In genomic region chr3:196948442-196949365, GRCh38 we compare ENCODE assay signal across 13 cellular contexts. TPM values are rescaled to one million over a fixed set of nuclear protein-coding genes. Genes with fewer than 3 reads are reported as not detected.
DNase-seq lines count a peak whose midpoint lies in the region; ATAC-seq, FAIRE-seq and TF ChIP-seq lines count a peak whose summit lies in the region.
"Had no signal": no experiment of that assay in that cellular context is flagged by ENCODE, and none has a peak within 500 bp of the region (broad histone marks: within the 10 kb centered on the region; RNA-seq: fewer than 3 reads in every experiment).

No MANE protein-coding gene starts in this region.

- RAD21 ChIA-PET in HCT116 (lab: Charles Lee; ENCODE audit: low non-redundant PET in 1 of 2, low total read pairs in 2 of 2, uncharacterized antibody in 2 of 2, unreplicated experiment in 2 of 2): no interaction called here

- H2AFZ ChIP-seq in HCT116 (ENCODE audit: low read depth, low read length, poor library complexity, severe bottlenecking): no peak overlapping the region

- H3K9me2 ChIP-seq in HCT116 (ENCODE audit: insufficient read depth): no peaks in the 10 kb centered on the region

- H3K4me3 ChIP-seq in BJ (ENCODE audit: low read depth, low read length) (no peak overlapping the region), HCT116 (replicated peaks in 1 of 2; ENCODE audit: low read depth in 1 of 2, low read length in 2 of 2) (no peak overlapping the region), WERI-Rb-1 (ENCODE audit: low read depth, low read length) (no peak overlapping the region), pancreas (no peak overlapping the region)
- H3K4me3 ChIP-seq: suprapubic skin had no signal

- CTCF ChIA-PET in BJ (lab: Yijun Ruan, JAX): interaction anchor here (1.2 to 1.7 kb wide), 2 partner anchors 20 to 27 kb away, joined by 4 read pairs; partner anchors contain the start of gene PIGZ
- CTCF ChIA-PET in HCT116 (lab: Charles Lee): no interaction called here

- intact Hi-C loops in HCT116 (cut with micrococcal nuclease): no loop called here
- intact Hi-C loops in pancreas (cut with DNase I): no loop called here

- peaks cover 2% of the 10 kb centered on the region in 2 experiments; a peak in 2 of 4 replicates for H3K4me1 ChIP-seq in HCT116 (ENCODE audit: control insufficient read depth in 1 of 2, insufficient read depth in 2 of 2, low read length in 2 of 2)
- H3K4me1 ChIP-seq in pancreas: peaks cover 0 to 3% (median 2%) of the 10 kb centered on the region in 3 donors

- H3K9ac ChIP-seq in HCT116 (ENCODE audit: low read length): no peak overlapping the region

- no peak overlapping the region for H3K4me2 ChIP-seq in HCT116 (ENCODE audit: low read length)

- no peak for TF ChIP-seq POLR2A in HCT116 (IDR thresholded peaks at IDR 0.05; ENCODE audit: borderline replicate concordance, extremely low read depth, insufficient read depth, insufficient read length)

- ATAC-seq in HCT116: peak; percentile 46; the same call in 1 of the 2 replicates
- no peak for ATAC-seq in GM19397 (IDR thresholded peaks at IDR 0.05; ENCODE audit: unreplicated experiment)
- no peak for ATAC-seq in HG03342 (IDR thresholded peaks at IDR 0.05; ENCODE audit: unreplicated experiment)
- ATAC-seq in pancreas: no peak
- ATAC-seq: naive thymus-derived CD8-positive, alpha-beta T cell had no signal

- H3K27ac ChIP-seq in HCT116 (ENCODE audit: low read depth, low read length) (no peak overlapping the region), WERI-Rb-1 (peak overlapping the region; percentile 33; the same call in 1 of the 2 replicates), pancreas (no peak overlapping the region)
- H3K27ac ChIP-seq: suprapubic skin had no signal

- TF ChIP-seq RAD21 in HCT116 (IDR thresholded peaks at IDR 0.05; ENCODE audit: low read depth): no peak

- no TSS peak for BruUV-seq in HCT116 (replicated peaks; lab: Mats Ljungman, UMichigan)

- H3K27me3 ChIP-seq in BJ (ENCODE audit: control insufficient read depth, insufficient read depth, low read length): no peaks in the 10 kb centered on the region
- H3K27me3 ChIP-seq in HCT116 (ENCODE audit: insufficient read depth, low read length): no peaks in the 10 kb centered on the region
- no peaks in the 10 kb centered on the region for H3K27me3 ChIP-seq in WERI-Rb-1 (ENCODE audit: insufficient read depth, low read depth, severe bottlenecking)
- H3K27me3 ChIP-seq in pancreas: no peaks in the 10 kb centered on the region
- H3K27me3 ChIP-seq: suprapubic skin had no signal

- no peak for DNase-seq in BJ (ENCODE audit: low read depth)
- no peak for DNase-seq in HCT116 (ENCODE audit: low read depth, low spot score)
- DNase-seq in WERI-Rb-1: peak; percentile 56
- DNase-seq in kidney tubule cell (ENCODE audit: low spot score): peak; percentile 16
- DNase-seq in pancreas: no peak
- no peak for DNase-seq in activated CD4-positive, alpha-beta T cell treated with anti-CD3 and anti-CD28 coated beads for 1 hour
- DNase-seq: activated B cell treated with CpG ODN at 0.5 μM for 24 hours; activated naive CD4-positive, alpha-beta T cell; naive thymus-derived CD8-positive, alpha-beta T cell; NCI-H1092 had no signal

- H3K9me3 ChIP-seq in HCT116 (ENCODE audit: control insufficient read depth in 1 of 2, insufficient read depth in 1 of 2, low read depth in 1 of 2, low read length in 2 of 2): no peaks in the 10 kb centered on the region
- no peaks in the 10 kb centered on the region for H3K9me3 ChIP-seq in WERI-Rb-1 (ENCODE audit: severe bottlenecking)
- no peaks in the 10 kb centered on the region for H3K9me3 ChIP-seq in pancreas
- H3K9me3 ChIP-seq: suprapubic skin had no signal

- POLR2A ChIA-PET in BJ (lab: Charles Lee): no interaction called here
- POLR2A ChIA-PET in HCT116 (lab: Charles Lee): no interaction called here

- FAIRE-seq in pancreas (lab: Jason Lieb, UNC): no peak

- no peaks in the 10 kb centered on the region for H4K20me1 ChIP-seq in HCT116 (ENCODE audit: insufficient read depth)

- H3K79me2 ChIP-seq in HCT116 (ENCODE audit: insufficient read depth, low read length): peaks cover 9% of the 10 kb centered on the region

- 59 to 62% methylated on average over 22 to 24 of the region's 24 CpGs for WGBS in pancreas, 2 donors

- TF ChIP-seq CTCF in BJ (IDR thresholded peaks at IDR 0.05; ENCODE audit: insufficient read depth, low read depth, low read length): peak; percentile 28; the same call in 1 of the 2 replicates
- TF ChIP-seq CTCF in HCT116 (IDR thresholded peaks at IDR 0.05 in 2 of 3, conservative IDR thresholded peaks at IDR 0.05 in 1 of 3; ENCODE audit: borderline replicate concordance in 1 of 3, insufficient read depth in 1 of 3, low read depth in 2 of 3, low read length in 2 of 3): no peak
- TF ChIP-seq CTCF in WERI-Rb-1 (IDR thresholded peaks at IDR 0.05; ENCODE audit: low read depth, low read length): peak; percentile 28
- no peak for TF ChIP-seq CTCF in pancreas (IDR thresholded peaks at IDR 0.05)

- H3K36me3 ChIP-seq in BJ (ENCODE audit: control insufficient read depth, insufficient read depth, low read length) (peaks cover 1% of the 10 kb centered on the region; the same call in 1 of the 2 replicates), HCT116 (ENCODE audit: control insufficient read depth in 1 of 2, insufficient read depth in 2 of 2, low read length in 2 of 2) (no peaks in the 10 kb centered on the region), WERI-Rb-1 (no peaks in the 10 kb centered on the region), pancreas (no peaks in the 10 kb centered on the region)

TF ChIP-seq in HCT116, 20 proteins besides CTCF, POLR2A, EP300 and RAD21 (continues in another document):
- TF ChIP-seq EZH2phosphoT487 (IDR thresholded peaks at IDR 0.05; ENCODE audit: borderline replicate concordance) (no peak), FOSL1 (IDR thresholded peaks at IDR 0.05; ENCODE audit: low read depth) (no peak), YY1 (IDR thresholded peaks at IDR 0.05; ENCODE audit: extremely low read depth, insufficient replicate concordance, low read depth, low read length) (no peak), ELF1 (IDR thresholded peaks at IDR 0.05; ENCODE audit: borderline replicate concordance, low read depth) (no peak), ZFX (IDR thresholded peaks at IDR 0.05) (no peak), EZH2 (IDR thresholded peaks at IDR 0.05) (no peak), ZBTB33 (IDR thresholded peaks at IDR 0.05; ENCODE audit: extremely low read depth, insufficient replicate concordance, low read length) (no peak), MAX (IDR thresholded peaks at IDR 0.05) (no peak), REST (IDR thresholded peaks at IDR 0.05; ENCODE audit: low read depth) (no peak), EGR1 (IDR thresholded peaks at IDR 0.05; ENCODE audit: low read depth) (no peak), CEBPB (IDR thresholded peaks at IDR 0.05; ENCODE audit: low read depth) (no peak), ZNF274 (IDR thresholded peaks at IDR 0.05; ENCODE audit: low read depth, low read length) (no peak)

RNA-seq across cellular contexts. Expression of gene NCBP2, which starts 6.4 kb away (rescaled TPM):
- 39.9 and 58.6 TPM in 2 replicates for polyA plus RNA-seq in BJ (2011; rRNA removed)
- polyA minus RNA-seq in BJ (2011; rRNA and poly(A)+ RNA removed): 18.5 and 21.8 TPM in 2 replicates
- 82.4 TPM for total RNA-seq in HCT116 (2021; ENCODE audit: unreplicated experiment)
- 59.4 and 75.4 TPM in 2 replicates for polyA plus RNA-seq in HCT116 (2012)
- 10 to 100 TPM; 11.7 to 26.6 (median 17.9) TPM for total RNA-seq in pancreas
- 10 to 100 TPM; 23.0 to 30.1 TPM for polyA plus RNA-seq in pancreas

RNA-seq across cellular contexts. Expression of gene PIGZ, which starts 19.9 kb away (rescaled TPM):
- 3.8 and 7.0 TPM in 2 replicates for polyA plus RNA-seq in BJ (2011; rRNA removed)
- polyA minus RNA-seq in BJ (2011; rRNA and poly(A)+ RNA removed): 2.3 TPM in 2 replicates
- total RNA-seq in HCT116 (2021; ENCODE audit: unreplicated experiment): 1.4 TPM
- 1.5 and 2.0 TPM in 2 replicates for polyA plus RNA-seq in HCT116 (2012)
- total RNA-seq in pancreas: 1 to 10 TPM; 1.3 to 2.5 (median 1.8) TPM
- polyA plus RNA-seq in pancreas: 1 to 10 TPM; 2.5 to 3.8 TPM

Comparison
In these comparisons a context has a peak if more than half of its experiments do, and no peak if none do; other contexts are left out.
1. DNase-seq: peak in WERI-Rb-1 (single experiment) and kidney tubule cell (single experiment); none in BJ (single experiment), HCT116 (single experiment), pancreas (0 of 6) and activated CD4-positive, alpha-beta T cell treated with anti-CD3 and anti-CD28 coated beads for 1 hour (single experiment).
2. CTCF ChIP-seq: peak in BJ (single experiment) and WERI-Rb-1 (single experiment); none in HCT116 (0 of 3) and pancreas (0 of 4).